ENCODE assay signal across 13 cellular contexts in the genomic region with DNA sequence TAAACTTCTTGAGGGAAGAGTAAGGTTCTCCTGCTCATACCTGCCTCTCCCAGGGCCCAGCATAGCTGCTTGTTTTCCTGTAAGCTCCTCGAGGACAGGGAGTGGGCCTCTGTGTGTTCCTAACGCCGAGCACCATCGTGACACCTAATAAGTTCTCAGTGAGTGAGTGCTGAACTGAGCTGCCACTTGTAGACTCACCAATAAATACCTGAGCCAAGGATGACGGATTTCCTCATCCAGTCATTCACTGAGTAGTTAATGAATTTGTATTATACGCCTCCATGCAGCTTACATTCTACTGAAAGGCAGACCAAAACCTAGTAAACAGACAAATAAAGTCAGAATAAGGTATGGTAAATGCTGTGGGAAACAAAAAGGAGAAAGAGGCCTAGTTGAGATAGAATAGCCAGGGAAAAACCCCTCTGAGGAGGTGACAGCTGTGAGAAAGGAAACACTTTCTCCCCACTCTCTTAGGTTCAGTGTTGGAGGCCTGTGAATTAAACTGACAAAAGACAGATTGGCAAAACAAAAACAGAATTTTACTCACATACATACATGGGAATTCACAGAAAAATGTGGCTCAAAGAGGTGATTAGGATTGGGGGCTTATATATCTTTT.
A peak's percentile ranks its signal among the peaks of the same experiment; 100 is the strongest.
DNase-seq lines count a peak whose midpoint lies in the region; ATAC-seq and TF ChIP-seq lines count a peak whose summit lies in the region.
"Had no signal": no experiment of that assay in that cellular context is flagged by ENCODE, and none has a peak within 500 bp of the region (broad histone marks: within the 10 kb centered on the region; RNA-seq: fewer than 3 reads in every experiment).

No MANE protein-coding gene starts in this region.

- no peaks in the 10 kb centered on the region for H3K9me3 ChIP-seq in CD4-positive, alpha-beta T cell (ENCODE audit: control insufficient read depth, low read length)

- H3K27ac ChIP-seq in CD4-positive, alpha-beta T cell (ENCODE audit: low read depth, low read length): no peak overlapping the region
- H3K27ac ChIP-seq: cardiac muscle cell, SK-N-MC had no signal

- intact Hi-C loops in CD4-positive, alpha-beta T cell (cut with DNase I, micrococcal nuclease): no loop called here

- H3K36me3 Mint-ChIP-seq in naive thymus-derived CD8-positive, alpha-beta T cell: no peaks in the 10 kb centered on the region
- no peaks in the 10 kb centered on the region for H3K36me3 Mint-ChIP-seq in CD4-positive, alpha-beta T cell (ENCODE audit: low read depth)

- H3K4me3 Mint-ChIP-seq in naive thymus-derived CD8-positive, alpha-beta T cell: no peak overlapping the region
- H3K4me3 Mint-ChIP-seq in CD4-positive, alpha-beta T cell: no peak overlapping the region

- H3K9me3 Mint-ChIP-seq in naive thymus-derived CD8-positive, alpha-beta T cell: peaks cover 0 to 9% (median 0%) of the 10 kb centered on the region in 9 donors
- H3K9me3 Mint-ChIP-seq in CD4-positive, alpha-beta T cell: no peaks in the 10 kb centered on the region

- ATAC-seq in GM18498 (IDR thresholded peaks at IDR 0.05; ENCODE audit: unreplicated experiment) (peak; percentile 67), GM21515 (IDR thresholded peaks at IDR 0.05; ENCODE audit: unreplicated experiment) (peak; percentile 69), HG03439 (IDR thresholded peaks at IDR 0.05; ENCODE audit: unreplicated experiment) (peak; percentile 76)
- ATAC-seq in naive thymus-derived CD8-positive, alpha-beta T cell: no peak
- no peak for ATAC-seq in CD4-positive, alpha-beta T cell (ENCODE audit: poor library complexity)

- peaks cover 18 to 46% (median 31%) of the 10 kb centered on the region in 4 donors for H3K4me1 Mint-ChIP-seq in naive thymus-derived CD8-positive, alpha-beta T cell
- no peaks in the 10 kb centered on the region for H3K4me1 Mint-ChIP-seq in CD4-positive, alpha-beta T cell (ENCODE audit: low read depth)

- DNase-seq in naive thymus-derived CD8-positive, alpha-beta T cell: no peak
- DNase-seq in NCI-H2227 treated with DMSO at 0.1 percent for 48 hours (lab: John Stamatoyannopoulos, UW): no peak
- no peak for DNase-seq in COLO668 (lab: John Stamatoyannopoulos, UW; ENCODE audit: unreplicated experiment)
- no peak for DNase-seq in CD4-positive, alpha-beta T cell
- no peak for DNase-seq in NCI-H446 (lab: John Stamatoyannopoulos, UW)
- DNase-seq: activated CD4-positive, CD25-positive, alpha-beta regulatory T cell treated with anti-CD3 and anti-CD28 coated beads, Interleukin-2, amount 50 U/mL, for 72 hours; activated effector memory CD4-positive, alpha-beta T cell treated with Interleukin-2 at 50 U/mL for 16 hours; NCI-H1048 had no signal

- no peak for TF ChIP-seq CTCF in CD4-positive, alpha-beta T cell (IDR thresholded peaks at IDR 0.05)

- no peaks in the 10 kb centered on the region for H3K27me3 Mint-ChIP-seq in naive thymus-derived CD8-positive, alpha-beta T cell
- no peaks in the 10 kb centered on the region for H3K27me3 Mint-ChIP-seq in CD4-positive, alpha-beta T cell

- peak overlapping the region in 9 of 10 donors; percentile 54 to 89 (median 80) for H3K27ac Mint-ChIP-seq in naive thymus-derived CD8-positive, alpha-beta T cell
- H3K27ac Mint-ChIP-seq in CD4-positive, alpha-beta T cell: no peak overlapping the region

- CTCF ChIA-PET in CD4-positive, alpha-beta T cell (lab: Charles Lee): interaction anchor here (1.1 kb wide), 1 partner anchor 44 kb away, joined by 3 read pairs; no protein-coding TSS in a partner anchor

- POLR2A ChIA-PET in naive thymus-derived CD8-positive, alpha-beta T cell (lab: Charles Lee): no interaction called here
- POLR2A ChIA-PET in CD4-positive, alpha-beta T cell (lab: Charles Lee): no interaction called here

- no peaks in the 10 kb centered on the region for H3K27me3 ChIP-seq in CD4-positive, alpha-beta T cell (ENCODE audit: control insufficient read depth, insufficient read depth, low read length)
- H3K27me3 ChIP-seq: cardiac muscle cell had no signal

Comparison
In these comparisons a context has a peak if more than half of its experiments do, and no peak if none do; other contexts are left out.
1. ATAC-seq: peak in GM18498 (single experiment), GM21515 (single experiment) and HG03439 (single experiment); none in naive thymus-derived CD8-positive, alpha-beta T cell (0 of 2) and CD4-positive, alpha-beta T cell (single experiment).